In genomic region chr21:42337830-42338729, GRCh38 we compare ENCODE assay signal across 8 cellular contexts. TPM values are rescaled to one million over a fixed set of nuclear protein-coding genes. Genes with fewer than 3 reads are reported as not detected.
DNase-seq lines count a peak whose midpoint lies in the region; ATAC-seq, FAIRE-seq and TF ChIP-seq lines count a peak whose summit lies in the region.

No MANE protein-coding gene starts in this region.

- no peaks in the 10 kb centered on the region for H3K36me3 Mint-ChIP-seq in CD14-positive monocyte
- no peaks in the 10 kb centered on the region for H3K36me3 Mint-ChIP-seq in naive thymus-derived CD8-positive, alpha-beta T cell
- H3K36me3 Mint-ChIP-seq in stimulated activated memory B cell treated with anti-CD40 and anti-IgM and Interleukin-4, amounts not matched to agents 10 μg/mL and 1 μg/mL and 100 μg/mL, for 72 hours, result no peaks in the 10 kb centered on the region

- TF ChIP-seq CTCF in CD14-positive monocyte (IDR thresholded peaks at IDR 0.05), result peak; percentile 82

- peak; percentile 100 for ATAC-seq in naive thymus-derived CD8-positive, alpha-beta T cell
- ATAC-seq in stimulated activated memory B cell treated with anti-CD40 and anti-IgM and Interleukin-4, amounts not matched to agents 10 μg/mL and 1 μg/mL and 100 μg/mL, for 72 hours, result peak; percentile 88
- no peak for ATAC-seq in HG02798 (IDR thresholded peaks at IDR 0.05; ENCODE audit: poor library complexity, unreplicated experiment)

- peak overlapping the region in 1 of 2 donors; percentile 7 for H3K4me3 Mint-ChIP-seq in CD14-positive monocyte
- H3K4me3 Mint-ChIP-seq in naive thymus-derived CD8-positive, alpha-beta T cell, result peak overlapping the region; percentile 4 to 74 (median 42)
- H3K4me3 Mint-ChIP-seq in stimulated activated memory B cell treated with anti-CD40 and anti-IgM and Interleukin-4, amounts not matched to agents 10 μg/mL and 1 μg/mL and 100 μg/mL, for 72 hours, result no peak overlapping the region

- H3K9me3 Mint-ChIP-seq in CD14-positive monocyte, result peaks cover 0 to 2% (median 0%) of the 10 kb centered on the region in 7 donors
- peaks cover 0 to 4% (median 0%) of the 10 kb centered on the region in 9 donors for H3K9me3 Mint-ChIP-seq in naive thymus-derived CD8-positive, alpha-beta T cell
- no peaks in the 10 kb centered on the region for H3K9me3 Mint-ChIP-seq in stimulated activated memory B cell treated with anti-CD40 and anti-IgM and Interleukin-4, amounts not matched to agents 10 μg/mL and 1 μg/mL and 100 μg/mL, for 72 hours

- H3K27me3 Mint-ChIP-seq in CD14-positive monocyte (ENCODE audit: low read depth in 3 of 3), result peaks cover 2 to 6% (median 4%) of the 10 kb centered on the region in 3 donors
- H3K27me3 Mint-ChIP-seq in naive thymus-derived CD8-positive, alpha-beta T cell, result peaks cover 0 to 8% (median 0%) of the 10 kb centered on the region in 5 donors
- peaks cover 41% of the 10 kb centered on the region for H3K27me3 Mint-ChIP-seq in stimulated activated memory B cell treated with anti-CD40 and anti-IgM and Interleukin-4, amounts not matched to agents 10 μg/mL and 1 μg/mL and 100 μg/mL, for 72 hours

- H3K4me1 Mint-ChIP-seq in CD14-positive monocyte, result peaks cover 9% of the 10 kb centered on the region
- peaks cover 6 to 12% (median 9%) of the 10 kb centered on the region in 4 donors for H3K4me1 Mint-ChIP-seq in naive thymus-derived CD8-positive, alpha-beta T cell
- H3K4me1 Mint-ChIP-seq in stimulated activated memory B cell treated with anti-CD40 and anti-IgM and Interleukin-4, amounts not matched to agents 10 μg/mL and 1 μg/mL and 100 μg/mL, for 72 hours, result peaks cover 11% of the 10 kb centered on the region

- FAIRE-seq in HTR-8/SVneo (lab: Jason Lieb, UNC), result no peak

- POLR2A ChIA-PET in naive thymus-derived CD8-positive, alpha-beta T cell (lab: Charles Lee), result interaction anchor here (0.6 to 3.1 kb wide), 6 partner anchors 35 to 192 kb away, joined by 3 to 16 read pairs (median 4); partner anchors contain the start of gene UBASH3A

- intact Hi-C loops in CD14-positive monocyte (cut with micrococcal nuclease), result loop anchor here (1.0 to 5.0 kb wide), 2 partner anchors 109 to 112 kb away; no protein-coding TSS in a partner anchor

- TF ChIP-seq POLR2A in erythroblast (IDR thresholded peaks at IDR 0.05; ENCODE audit: low read length), result no peak

- H3K27ac Mint-ChIP-seq in CD14-positive monocyte, result peak overlapping the region in 1 of 7 donors; percentile 78
- peak overlapping the region; percentile 22 to 93 (median 74) for H3K27ac Mint-ChIP-seq in naive thymus-derived CD8-positive, alpha-beta T cell
- H3K27ac Mint-ChIP-seq in stimulated activated memory B cell treated with anti-CD40 and anti-IgM and Interleukin-4, amounts not matched to agents 10 μg/mL and 1 μg/mL and 100 μg/mL, for 72 hours, result peak overlapping the region; percentile 46

- peak; percentile 82 for DNase-seq in CD14-positive monocyte (ENCODE audit: low spot score)
- peak; percentile 25 for DNase-seq in HTR-8/SVneo (ENCODE audit: insufficient read length, low spot score)
- peak; percentile 5 for DNase-seq in NOMO-1 treated with dmso at 0.1 percent for 144 hours (lab: John Stamatoyannopoulos, UW; ENCODE audit: unreplicated experiment)
- DNase-seq in activated CD8-positive, alpha-beta memory T cell treated with anti-CD3 and anti-CD28 coated beads, Interleukin-2, amount 50 U/mL, for 48 hours, result peak; percentile 88
- peak; percentile 52 to 73 for DNase-seq in erythroblast (lab: John Stamatoyannopoulos, UW)
- DNase-seq in naive thymus-derived CD8-positive, alpha-beta T cell, result peak; percentile 73 to 92 (median 80)

RNA-seq across cellular contexts. Expression of gene TFF2, which starts 12.7 kb away (rescaled TPM):
- not detected for polyA plus RNA-seq in CD14-positive monocyte
- not detected for total RNA-seq in naive thymus-derived CD8-positive, alpha-beta T cell
- not detected for polyA plus RNA-seq in naive thymus-derived CD8-positive, alpha-beta T cell

RNA-seq across cellular contexts. Expression of gene TFF3, which starts 22.9 kb away (rescaled TPM):
- not detected for polyA plus RNA-seq in CD14-positive monocyte
- not detected for total RNA-seq in naive thymus-derived CD8-positive, alpha-beta T cell
- not detected for polyA plus RNA-seq in naive thymus-derived CD8-positive, alpha-beta T cell

RNA-seq across cellular contexts. Expression of gene TFF1, which starts 28.3 kb away (rescaled TPM):
- polyA plus RNA-seq in CD14-positive monocyte, result not detected
- not detected for total RNA-seq in naive thymus-derived CD8-positive, alpha-beta T cell
- polyA plus RNA-seq in naive thymus-derived CD8-positive, alpha-beta T cell, result not detected

RNA-seq across cellular contexts. Expression of gene TMPRSS3, which starts 57.8 kb away (rescaled TPM):
- polyA plus RNA-seq in CD14-positive monocyte, result under 1 TPM in 1 of 2 donors, not detected in 1; 0.30 TPM
- 1 to 10 TPM; 2.2 to 2.9 TPM for total RNA-seq in naive thymus-derived CD8-positive, alpha-beta T cell
- 1 to 10 TPM in 1 of 3 donors, under 1 TPM in 1, not detected in 1; 0.89 to 1.4 TPM for polyA plus RNA-seq in naive thymus-derived CD8-positive, alpha-beta T cell

Comparison
In these comparisons a context has a peak if more than half of its experiments do, and no peak if none do; other contexts are left out.
1. DNase-seq: peak in every context shown above with its lines; median percentile 88 in activated CD8-positive, alpha-beta memory T cell treated with anti-CD3 and anti-CD28 coated beads, Interleukin-2, amount 50 U/mL, for 48 hours; 82 in CD14-positive monocyte; 80 in naive thymus-derived CD8-positive, alpha-beta T cell; 62 in erythroblast; 25 in HTR-8/SVneo; 5 in NOMO-1 treated with dmso at 0.1 percent for 144 hours.